ENCODE assay signal across 15 cellular contexts in genomic region chr3:127084401-127084990, GRCh38.
DNase-seq lines count a peak whose midpoint lies in the region; ATAC-seq, FAIRE-seq and TF ChIP-seq lines count a peak whose summit lies in the region.
"Had no signal": no experiment of that assay in that cellular context is flagged by ENCODE, and none has a peak within 500 bp of the region (broad histone marks: within the 10 kb centered on the region; RNA-seq: fewer than 3 reads in every experiment).

No MANE protein-coding gene starts in this region.

- no peak overlapping the region for H3K4me3 Mint-ChIP-seq in neural crest cell
- no peak overlapping the region for H3K4me3 Mint-ChIP-seq in mesothelial cell of epicardium
- H3K4me3 Mint-ChIP-seq: CD8-positive, alpha-beta memory T cell; IgD-negative memory B cell had no signal

- H3K27ac Mint-ChIP-seq in neural crest cell (ENCODE audit: unreplicated experiment) = peak overlapping the region; percentile 43
- H3K27ac Mint-ChIP-seq in mesothelial cell of epicardium = no peak overlapping the region
- H3K27ac Mint-ChIP-seq: CD8-positive, alpha-beta memory T cell had no signal

- no peaks in the 10 kb centered on the region for H3K79me2 ChIP-seq in H1 (ENCODE audit: control insufficient read depth in 1 of 2, insufficient read depth in 2 of 2, low read length in 2 of 2)

- H3K9me3 Mint-ChIP-seq in neural crest cell = no peaks in the 10 kb centered on the region
- H3K9me3 Mint-ChIP-seq in mesothelial cell of epicardium = no peaks in the 10 kb centered on the region
- H3K9me3 Mint-ChIP-seq: CD8-positive, alpha-beta memory T cell had no signal

- H3K4ac ChIP-seq in H1 (replicated peaks; ENCODE audit: insufficient read length, low read depth, low read length) = no peak overlapping the region

- H2BK120ac ChIP-seq in H1 (replicated peaks; ENCODE audit: low read depth, low read length) = no peak overlapping the region

- DNase-seq in Right ventricle myocardium superior (peak; percentile 25), left ventricle myocardium inferior (no peak), H1 (ENCODE audit: low read depth in 1 of 2, low spot score in 2 of 2) (no peak), neural crest cell (ENCODE audit: low read depth, low spot score) (no peak), aorta (peak; percentile 12 to 41), mesothelial cell of epicardium (ENCODE audit: low spot score in 2 of 2, unreplicated experiment in 2 of 2) (no peak), SHP77 treated with DMSO at 0.1 percent for 48 hours (lab: John Stamatoyannopoulos, UW) (no peak)
- DNase-seq: Caco-2; CD8-positive, alpha-beta memory T cell; GF-D8 had no signal

- H3K36me3 ChIP-seq in left ventricle myocardium inferior = no peaks in the 10 kb centered on the region
- no peaks in the 10 kb centered on the region for H3K36me3 ChIP-seq in H1 (ENCODE audit: control insufficient read depth in 2 of 4, insufficient read depth in 4 of 4, low read length in 3 of 4)
- H3K36me3 ChIP-seq in aorta (ENCODE audit: control insufficient read depth in 1 of 2, insufficient read depth in 2 of 2, low read length in 1 of 2) = no peaks in the 10 kb centered on the region
- H3K36me3 ChIP-seq: BLaER1 had no signal

- no peak overlapping the region for H3K56ac ChIP-seq in H1 (replicated peaks; ENCODE audit: insufficient read length, low read depth, low read length)

- POLR2A ChIA-PET in H1 (lab: Charles Lee; ENCODE audit: partially characterized antibody) = no interaction called here

- no peak overlapping the region for H2AFZ ChIP-seq in H1 (ENCODE audit: low read length)

- H2BK5ac ChIP-seq in H1 (ENCODE audit: low read depth, low read length) = no peak overlapping the region; the same call in 1 of the 2 replicates

- H3K18ac ChIP-seq in H1 (ENCODE audit: extremely low read depth, low read length) = no peak overlapping the region

- no peak overlapping the region for H2AK5ac ChIP-seq in H1 (ENCODE audit: low read depth, low read length)

- H3K9me3 ChIP-seq in left ventricle myocardium inferior (replicated peaks) (no peaks in the 10 kb centered on the region), H1 (ENCODE audit: insufficient read depth in 2 of 2, low read depth in 1 of 2, low read length in 1 of 2) (no peaks in the 10 kb centered on the region), aorta (ENCODE audit: control insufficient read depth, low read length) (no peaks in the 10 kb centered on the region)
- H3K9me3 ChIP-seq: BLaER1, Caco-2 had no signal

- H4K91ac ChIP-seq in H1 (replicated peaks; ENCODE audit: insufficient read length, low read length) = peak overlapping the region; percentile 3

- H3K4me2 ChIP-seq in H1 (ENCODE audit: insufficient read depth in 1 of 2, low read depth in 2 of 2, low read length in 2 of 2) = no peak overlapping the region
- H3K4me2 ChIP-seq: BLaER1 had no signal

- H3K4me3 ChIP-seq in left ventricle myocardium inferior (no peak overlapping the region), H1 (ENCODE audit: extremely low read depth in 1 of 4, insufficient read depth in 2 of 4, low read depth in 3 of 4, low read length in 4 of 4) (no peak overlapping the region), aorta (ENCODE audit: low read length in 2 of 2) (no peak overlapping the region)
- H3K4me3 ChIP-seq: BLaER1 had no signal

- no peak for TF ChIP-seq POLR2A in H1 (IDR thresholded peaks at IDR 0.05; ENCODE audit: control extremely low read depth in 1 of 2, low read depth in 2 of 2, low read length in 2 of 2)

- H3K9ac ChIP-seq in H1 (replicated peaks in 1 of 4; ENCODE audit: extremely low read depth in 1 of 4, low read depth in 3 of 4, low read length in 3 of 4) = no peak overlapping the region
- H3K9ac ChIP-seq: BLaER1 had no signal

- CTCF ChIA-PET in H1 (lab: Charles Lee; ENCODE audit: partially characterized antibody) = interaction anchor here (1.1 to 2.5 kb wide), 6 partner anchors 10 to 371 kb away, joined by 3 to 13 read pairs (median 3); no protein-coding TSS in a partner anchor

- H2BK12ac ChIP-seq in H1 (ENCODE audit: low read depth, low read length) = no peak overlapping the region

- H3K14ac ChIP-seq in H1 (ENCODE audit: insufficient read length) = no peak overlapping the region

- FAIRE-seq in H1 (lab: Jason Lieb, UNC) = no peak
- FAIRE-seq: H54 had no signal

- H3K23ac ChIP-seq in H1 (ENCODE audit: insufficient read length) = no peak overlapping the region

- no peaks in the 10 kb centered on the region for H3K23me2 ChIP-seq in H1 (ENCODE audit: low read depth, low read length)

- no peaks in the 10 kb centered on the region for H3K27me3 Mint-ChIP-seq in neural crest cell (ENCODE audit: low read depth)
- H3K27me3 Mint-ChIP-seq in mesothelial cell of epicardium (ENCODE audit: low read depth) = peaks cover 35% of the 10 kb centered on the region

- H3K4me1 ChIP-seq in left ventricle myocardium inferior (no peaks in the 10 kb centered on the region), H1 (replicated peaks in 1 of 4; ENCODE audit: control insufficient read depth in 3 of 4, insufficient read depth in 4 of 4, low read length in 3 of 4) (peaks cover 0 to 2% (median 0%) of the 10 kb centered on the region in 4 experiments; a peak in 1 of 7 replicates), aorta (ENCODE audit: control insufficient read depth in 1 of 2, insufficient read depth in 2 of 2, low read length in 2 of 2) (no peaks in the 10 kb centered on the region)
- H3K4me1 ChIP-seq: Caco-2 had no signal

- ATAC-seq in Right ventricle myocardium superior (ENCODE audit: poor library complexity) (no peak), aorta (ENCODE audit: low FRiP score) (no peak), HG02610 (IDR thresholded peaks at IDR 0.05; ENCODE audit: unreplicated experiment) (no peak)

- no peak for TF ChIP-seq CTCF in left ventricle myocardium inferior (IDR thresholded peaks at IDR 0.05; ENCODE audit: borderline replicate concordance)
- no peak for TF ChIP-seq CTCF in H1 (IDR thresholded peaks at IDR 0.05; ENCODE audit: control extremely low read depth in 1 of 3, insufficient read depth in 1 of 3, low read depth in 1 of 3, low read length in 3 of 3)
- TF ChIP-seq CTCF in neural crest cell (conservative IDR thresholded peaks at IDR 0.05) = no peak
- TF ChIP-seq CTCF in mesothelial cell of epicardium (IDR thresholded peaks at IDR 0.05; ENCODE audit: unreplicated experiment) = no peak

- H3K79me1 ChIP-seq in H1 (ENCODE audit: low read depth, low read length) = no peaks in the 10 kb centered on the region

- WGBS in H1 (ENCODE audit: extremely low coverage in 1 of 2, insufficient coverage in 1 of 2, insufficient read length in 1 of 2, insufficient replicate concordance in 2 of 2, low coverage in 1 of 2, low lambda C conversion rate in 2 of 2, missing lambda C conversion rate in 1 of 2), 2 experiments = 81% methylated on average over 10 of the region's 10 CpGs; no CpG with 5 or more reads in 1 of the 2 experiments
- 89 to 92% methylated on average over 10 of the region's 10 CpGs for WGBS in aorta, 2 donors

- H3K27ac ChIP-seq in left ventricle myocardium inferior (replicated peaks) (no peak overlapping the region), H1 (ENCODE audit: low read depth, low read length) (no peak overlapping the region), aorta (ENCODE audit: low read depth in 1 of 2, low read length in 2 of 2) (no peak overlapping the region)
- H3K27ac ChIP-seq: 22Rv1, BLaER1 had no signal

- no peak overlapping the region for H2BK15ac ChIP-seq in H1 (ENCODE audit: low read length)

- no peak overlapping the region for H4K5ac ChIP-seq in H1 (ENCODE audit: insufficient read length, low read depth, low read length)

- H3K27me3 ChIP-seq in left ventricle myocardium inferior (ENCODE audit: low read depth) (peaks cover 33% of the 10 kb centered on the region), H1 (replicated peaks in 1 of 4; ENCODE audit: control insufficient read depth in 3 of 4, extremely low read depth in 1 of 4, insufficient read depth in 3 of 4, low read length in 3 of 4) (no peaks in the 10 kb centered on the region), aorta (ENCODE audit: control insufficient read depth in 1 of 2, insufficient read depth in 2 of 2, low read length in 1 of 2) (no peaks in the 10 kb centered on the region)

- peak overlapping the region; percentile 71 for H4K8ac ChIP-seq in H1 (ENCODE audit: extremely low read depth, insufficient read depth, low read length)

- intact Hi-C loops in Right ventricle myocardium superior (cut with DNase I) = no loop called here
- intact Hi-C loops in left ventricle myocardium inferior (cut with micrococcal nuclease) = no loop called here
- intact Hi-C loops in aorta (cut with DNase I) = no loop called here

- H3K36me3 Mint-ChIP-seq in neural crest cell (ENCODE audit: low read depth) (no peaks in the 10 kb centered on the region), mesothelial cell of epicardium (no peaks in the 10 kb centered on the region)
- H3K36me3 Mint-ChIP-seq: CD8-positive, alpha-beta memory T cell had no signal

- H3K4me1 Mint-ChIP-seq in neural crest cell (peaks cover 10% of the 10 kb centered on the region), mesothelial cell of epicardium (no peaks in the 10 kb centered on the region)
- H3K4me1 Mint-ChIP-seq: CD8-positive, alpha-beta memory T cell; IgD-negative memory B cell had no signal

- no peak overlapping the region for H2BK20ac ChIP-seq in H1 (ENCODE audit: low read length)

- H4K20me1 ChIP-seq in H1 (replicated peaks in 1 of 2; ENCODE audit: control insufficient read depth in 1 of 2, insufficient read depth in 2 of 2, low read length in 2 of 2) = no peaks in the 10 kb centered on the region

- TF ChIP-seq EP300 in H1 (IDR thresholded peaks at IDR 0.05; ENCODE audit: borderline replicate concordance in 1 of 2, low read depth in 2 of 2, low read length in 2 of 2) = no peak

- no peak for TF ChIP-seq RAD21 in H1 (IDR thresholded peaks at IDR 0.05 in 1 of 2, conservative IDR thresholded peaks at IDR 0.05 in 1 of 2; ENCODE audit: low read depth in 2 of 2, low read length in 2 of 2)

TF ChIP-seq in H1, 55 proteins besides CTCF, POLR2A, EP300 and RAD21 (continues in another document):
- no peak for TF ChIP-seq CBX8 (IDR thresholded peaks at IDR 0.05; ENCODE audit: borderline replicate concordance, low read depth, low read length)

Comparison
In these comparisons a context has a peak if more than half of its experiments do, and no peak if none do; other contexts are left out.
1. DNase-seq: peak in Right ventricle myocardium superior (single experiment) and aorta (2 of 2); none in left ventricle myocardium inferior (single experiment), H1 (0 of 2), neural crest cell (single experiment), mesothelial cell of epicardium (0 of 2) and SHP77 treated with DMSO at 0.1 percent for 48 hours (single experiment).